ENCODE assay signal across 35 cellular contexts in the genomic region with DNA sequence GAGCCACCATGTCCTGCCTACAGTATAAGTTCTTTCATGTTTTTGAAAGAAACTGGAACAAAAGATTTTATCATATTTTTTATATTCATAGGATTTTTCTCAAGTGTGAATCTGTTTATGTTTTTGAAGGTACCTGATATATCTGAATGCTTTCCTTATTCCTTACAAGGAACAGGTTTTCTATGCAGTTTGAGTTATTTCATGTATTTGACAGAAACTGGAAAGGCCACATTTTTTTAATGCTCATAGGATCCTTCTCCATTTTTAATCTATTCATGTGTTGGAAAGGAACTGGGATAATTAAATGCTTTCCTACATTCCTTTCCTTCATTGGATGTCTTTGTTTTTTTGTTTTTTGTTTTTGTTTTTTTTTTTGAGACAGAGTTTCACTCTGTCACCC.
"Had no signal": no experiment of that assay in that cellular context is flagged by ENCODE, and none has a peak within 500 bp of the region (broad histone marks: within the 10 kb centered on the region; RNA-seq: fewer than 3 reads in every experiment).

No MANE protein-coding gene starts in this region.

- H3K36me3 ChIP-seq: MG63 had no signal

- DNase-seq: Karpas-422, Kasumi-1, MG63, MM.1S, MV-4-11, NCI-H1048, NCI-H1092, NCI-H1092 treated with DMSO at 0.1 percent for 48 hours, NCI-H1105, NCI-H1105 treated with DMSO at 0.1 percent for 48 hours, NCI-H1417, NCI-H1417 treated with DMSO at 0.1 percent for 48 hours, NCI-H1436, NCI-H1436 treated with DMSO at 0.1 percent for 48 hours, NCI-H146, NCI-H1694 treated with DMSO at 0.1 percent for 48 hours, NCI-H187, NCI-H187 treated with DMSO at 0.1 percent for 48 hours, NCI-H1930, NCI-H2029, NCI-H2029 treated with DMSO at 0.1 percent for 48 hours, NCI-H2081, NCI-H2081 treated with DMSO at 0.1 percent for 48 hours, NCI-H2107, NCI-H2171, NCI-H2171 treated with DMSO at 0.1 percent for 48 hours, NCI-H2227 treated with DMSO at 0.1 percent for 48 hours, NCI-H226, NCI-H345, NCI-H446, NCI-H446 treated with DMSO at 0.1 percent for 48 hours, NCI-H510A, NCI-H510A treated with DMSO at 0.1 percent for 48 hours, NCI-H524, NCI-H524 treated with DMSO at 0.1 percent for 48 hours had no signal

- H3K27me3 ChIP-seq: MG63 had no signal

- H3K4me3 ChIP-seq: MG63 had no signal
